Comparison of ENCODE assay signal across 21 cellular contexts in genomic region chr2:236702693-236703092, GRCh38.
DNase-seq lines count a peak whose midpoint lies in the region; ATAC-seq and TF ChIP-seq lines count a peak whose summit lies in the region.
"Had no signal": no experiment of that assay in that cellular context is flagged by ENCODE, and none has a peak within 500 bp of the region (broad histone marks: within the 10 kb centered on the region; RNA-seq: fewer than 3 reads in every experiment).

No MANE protein-coding gene starts in this region.

- H3K27me3 ChIP-seq in hepatocyte, result no peaks in the 10 kb centered on the region
- no peaks in the 10 kb centered on the region for H3K27me3 ChIP-seq in esophagus muscularis mucosa
- H3K27me3 ChIP-seq: MG63 had no signal

- H3K79me2 ChIP-seq in hepatocyte, result no peaks in the 10 kb centered on the region

- WGBS in hepatocyte (ENCODE audit: low lambda C conversion rate, missing lambda C conversion rate), result 94% methylated on average over 9 of the region's 9 CpGs
- 91% methylated on average over 9 of the region's 9 CpGs for whole genome bisulfite sequencing in esophagus muscularis mucosa

- TF ChIP-seq EP300 in esophagus muscularis mucosa (IDR thresholded peaks at IDR 0.05), result no peak

- no peaks in the 10 kb centered on the region for H4K20me1 ChIP-seq in hepatocyte (ENCODE audit: insufficient read depth, poor library complexity, severe bottlenecking)

- H3K27ac Mint-ChIP-seq in WTC11, result no peak overlapping the region
- peak overlapping the region; percentile 59 for H3K27ac Mint-ChIP-seq in neural crest cell (ENCODE audit: unreplicated experiment)
- H3K27ac Mint-ChIP-seq: CD14-positive monocyte, GM23338 had no signal

- H3K9me3 ChIP-seq in hepatocyte (ENCODE audit: low read depth), result no peaks in the 10 kb centered on the region
- H3K9me3 ChIP-seq in esophagus muscularis mucosa, result no peaks in the 10 kb centered on the region
- H3K9me3 ChIP-seq: A549, MG63 had no signal

- H3K4me3 Mint-ChIP-seq in WTC11 (no peak overlapping the region), neural crest cell (no peak overlapping the region)
- H3K4me3 Mint-ChIP-seq: CD14-positive monocyte, GM23338 had no signal

- H3K4me1 Mint-ChIP-seq in WTC11 (no peaks in the 10 kb centered on the region), neural crest cell (peaks cover 20% of the 10 kb centered on the region)

- DNase-seq in LNCaP clone FGC (ENCODE audit: low read depth), result peak; percentile 60
- no peak for DNase-seq in WTC11 (ENCODE audit: low spot score)
- DNase-seq in neural crest cell (ENCODE audit: low read depth, low spot score), result no peak
- DNase-seq in hepatocyte (ENCODE audit: low spot score), result no peak
- DNase-seq in esophagus muscularis mucosa (ENCODE audit: extremely low spot score), result no peak
- no peak for DNase-seq in cerebellar nuclear complex (lab: John Stamatoyannopoulos, UW)
- DNase-seq: COR-L47, DMS153, MG63, NCI-H1105, NCI-H1694 treated with DMSO at 0.1 percent for 48 hours, NCI-H2227 treated with DMSO at 0.1 percent for 48 hours, NCI-H69, SIG-M5 had no signal

- peaks cover 4% of the 10 kb centered on the region; the same call in 1 of the 2 replicates for H3K9me3 Mint-ChIP-seq in WTC11
- H3K9me3 Mint-ChIP-seq in neural crest cell, result no peaks in the 10 kb centered on the region
- H3K9me3 Mint-ChIP-seq: GM23338 had no signal

- no peaks in the 10 kb centered on the region for H3K36me3 ChIP-seq in hepatocyte (replicated peaks; ENCODE audit: insufficient read depth, low read depth)
- H3K36me3 ChIP-seq in esophagus muscularis mucosa, result no peaks in the 10 kb centered on the region
- H3K36me3 ChIP-seq: MG63 had no signal

- peak overlapping the region; percentile 29 for H3K27ac ChIP-seq in C4-2B
- H3K27ac ChIP-seq in hepatocyte, result no peak overlapping the region
- no peak overlapping the region for H3K27ac ChIP-seq in esophagus muscularis mucosa (replicated peaks in 1 of 4)
- H3K27ac ChIP-seq: A549, KMS-11 had no signal

- no peak for TF ChIP-seq POLR2A in esophagus muscularis mucosa (IDR thresholded peaks at IDR 0.05; ENCODE audit: low read depth)

- H3K4me3 ChIP-seq in LNCaP clone FGC (ENCODE audit: low read depth, low read length), result no peak overlapping the region
- H3K4me3 ChIP-seq in hepatocyte, result no peak overlapping the region
- no peak overlapping the region for H3K4me3 ChIP-seq in esophagus muscularis mucosa
- H3K4me3 ChIP-seq: A549, GM12878, GM23338, MG63 had no signal

- no peak for TF ChIP-seq CTCF in C4-2B (conservative IDR thresholded peaks at IDR 0.05)
- 0 out of 2 replicates have a peak, but pooled peaks have one; percentile 9 for TF ChIP-seq CTCF in LNCaP clone FGC (IDR thresholded peaks at IDR 0.05; ENCODE audit: control insufficient read depth, extremely low read depth, insufficient read depth)
- TF ChIP-seq CTCF in WTC11 (IDR thresholded peaks at IDR 0.05), result no peak
- TF ChIP-seq CTCF in neural crest cell (conservative IDR thresholded peaks at IDR 0.05), result no peak
- TF ChIP-seq CTCF in hepatocyte (IDR thresholded peaks at IDR 0.05; ENCODE audit: poor library complexity), result no peak
- TF ChIP-seq CTCF in esophagus muscularis mucosa (IDR thresholded peaks at IDR 0.05), result no peak

- POLR2A ChIA-PET in WTC11 (lab: Charles Lee), result no interaction called here

- H3K27me3 Mint-ChIP-seq in WTC11 (ENCODE audit: low read depth), result no peaks in the 10 kb centered on the region
- H3K27me3 Mint-ChIP-seq in neural crest cell (ENCODE audit: low read depth), result no peaks in the 10 kb centered on the region

- ATAC-seq in WTC11 (peak; percentile 41; the same call in 1 of the 2 replicates), HG02678 (IDR thresholded peaks at IDR 0.05; ENCODE audit: unreplicated experiment) (no peak)
- ATAC-seq: A549, GM12878, GM23338 had no signal

- CTCF ChIA-PET in WTC11 (lab: Charles Lee), result interaction anchor here (0.8 kb wide), 1 partner anchor 9 kb away, joined by 3 read pairs; no protein-coding TSS in a partner anchor

- H3K36me3 Mint-ChIP-seq in WTC11 (no peaks in the 10 kb centered on the region), neural crest cell (ENCODE audit: low read depth) (no peaks in the 10 kb centered on the region)
- H3K36me3 Mint-ChIP-seq: CD14-positive monocyte had no signal

- H3K4me2 ChIP-seq in hepatocyte, result no peak overlapping the region
- H3K4me2 ChIP-seq: A549, GM23338, KMS-11 had no signal

- no peaks in the 10 kb centered on the region for H3K9me2 ChIP-seq in hepatocyte (replicated peaks; ENCODE audit: insufficient read depth)

- intact Hi-C loops in esophagus muscularis mucosa (cut with DNase I), result no loop called here

- H3K4me1 ChIP-seq in hepatocyte (ENCODE audit: insufficient read depth), result no peaks in the 10 kb centered on the region
- peaks cover 0 to 3% (median 0%) of the 10 kb centered on the region in 4 donors for H3K4me1 ChIP-seq in esophagus muscularis mucosa
- H3K4me1 ChIP-seq: A549 had no signal

- no peak overlapping the region for H2AFZ ChIP-seq in hepatocyte
- H2AFZ ChIP-seq: GM23338 had no signal

TF ChIP-seq in WTC11, 78 proteins besides CTCF, POLR2A, EP300 and RAD21:
- TF ChIP-seq, protein P1, sequence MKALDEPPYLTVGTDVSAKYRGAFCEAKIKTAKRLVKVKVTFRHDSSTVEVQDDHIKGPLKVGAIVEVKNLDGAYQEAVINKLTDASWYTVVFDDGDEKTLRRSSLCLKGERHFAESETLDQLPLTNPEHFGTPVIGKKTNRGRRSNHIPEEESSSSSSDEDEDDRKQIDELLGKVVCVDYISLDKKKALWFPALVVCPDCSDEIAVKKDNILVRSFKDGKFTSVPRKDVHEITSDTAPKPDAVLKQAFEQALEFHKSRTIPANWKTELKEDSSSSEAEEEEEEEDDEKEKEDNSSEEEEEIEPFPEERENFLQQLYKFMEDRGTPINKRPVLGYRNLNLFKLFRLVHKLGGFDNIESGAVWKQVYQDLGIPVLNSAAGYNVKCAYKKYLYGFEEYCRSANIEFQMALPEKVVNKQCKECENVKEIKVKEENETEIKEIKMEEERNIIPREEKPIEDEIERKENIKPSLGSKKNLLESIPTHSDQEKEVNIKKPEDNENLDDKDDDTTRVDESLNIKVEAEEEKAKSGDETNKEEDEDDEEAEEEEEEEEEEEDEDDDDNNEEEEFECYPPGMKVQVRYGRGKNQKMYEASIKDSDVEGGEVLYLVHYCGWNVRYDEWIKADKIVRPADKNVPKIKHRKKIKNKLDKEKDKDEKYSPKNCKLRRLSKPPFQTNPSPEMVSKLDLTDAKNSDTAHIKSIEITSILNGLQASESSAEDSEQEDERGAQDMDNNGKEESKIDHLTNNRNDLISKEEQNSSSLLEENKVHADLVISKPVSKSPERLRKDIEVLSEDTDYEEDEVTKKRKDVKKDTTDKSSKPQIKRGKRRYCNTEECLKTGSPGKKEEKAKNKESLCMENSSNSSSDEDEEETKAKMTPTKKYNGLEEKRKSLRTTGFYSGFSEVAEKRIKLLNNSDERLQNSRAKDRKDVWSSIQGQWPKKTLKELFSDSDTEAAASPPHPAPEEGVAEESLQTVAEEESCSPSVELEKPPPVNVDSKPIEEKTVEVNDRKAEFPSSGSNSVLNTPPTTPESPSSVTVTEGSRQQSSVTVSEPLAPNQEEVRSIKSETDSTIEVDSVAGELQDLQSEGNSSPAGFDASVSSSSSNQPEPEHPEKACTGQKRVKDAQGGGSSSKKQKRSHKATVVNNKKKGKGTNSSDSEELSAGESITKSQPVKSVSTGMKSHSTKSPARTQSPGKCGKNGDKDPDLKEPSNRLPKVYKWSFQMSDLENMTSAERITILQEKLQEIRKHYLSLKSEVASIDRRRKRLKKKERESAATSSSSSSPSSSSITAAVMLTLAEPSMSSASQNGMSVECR (CRISPR knock-in tag; IDR thresholded peaks at IDR 0.05; ENCODE audit: borderline replicate concordance), result no peak
- TF ChIP-seq, protein P2, sequence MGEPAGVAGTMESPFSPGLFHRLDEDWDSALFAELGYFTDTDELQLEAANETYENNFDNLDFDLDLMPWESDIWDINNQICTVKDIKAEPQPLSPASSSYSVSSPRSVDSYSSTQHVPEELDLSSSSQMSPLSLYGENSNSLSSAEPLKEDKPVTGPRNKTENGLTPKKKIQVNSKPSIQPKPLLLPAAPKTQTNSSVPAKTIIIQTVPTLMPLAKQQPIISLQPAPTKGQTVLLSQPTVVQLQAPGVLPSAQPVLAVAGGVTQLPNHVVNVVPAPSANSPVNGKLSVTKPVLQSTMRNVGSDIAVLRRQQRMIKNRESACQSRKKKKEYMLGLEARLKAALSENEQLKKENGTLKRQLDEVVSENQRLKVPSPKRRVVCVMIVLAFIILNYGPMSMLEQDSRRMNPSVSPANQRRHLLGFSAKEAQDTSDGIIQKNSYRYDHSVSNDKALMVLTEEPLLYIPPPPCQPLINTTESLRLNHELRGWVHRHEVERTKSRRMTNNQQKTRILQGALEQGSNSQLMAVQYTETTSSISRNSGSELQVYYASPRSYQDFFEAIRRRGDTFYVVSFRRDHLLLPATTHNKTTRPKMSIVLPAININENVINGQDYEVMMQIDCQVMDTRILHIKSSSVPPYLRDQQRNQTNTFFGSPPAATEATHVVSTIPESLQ (CRISPR knock-in tag; IDR thresholded peaks at IDR 0.05), result no peak
- TF ChIP-seq MLX (CRISPR knock-in tag; IDR thresholded peaks at IDR 0.05) (no peak), TEAD1 (CRISPR knock-in tag; IDR thresholded peaks at IDR 0.05) (no peak), IRF2 (CRISPR knock-in tag; IDR thresholded peaks at IDR 0.05; ENCODE audit: borderline replicate concordance, low read depth) (no peak), TEAD4 (CRISPR knock-in tag; IDR thresholded peaks at IDR 0.05) (no peak)
TF ChIP-seq in WTC11: peak in this region for 0.
